In genomic region chr10:79321951-79322350, GRCh38 we compare ENCODE assay signal across 19 cellular contexts. TPM values are rescaled to one million over a fixed set of nuclear protein-coding genes. Genes with fewer than 3 reads are reported as not detected.
DNase-seq lines count a peak whose midpoint lies in the region; ATAC-seq and TF ChIP-seq lines count a peak whose summit lies in the region.
"Had no signal": no experiment of that assay in that cellular context is flagged by ENCODE, and none has a peak within 500 bp of the region (broad histone marks: within the 10 kb centered on the region; RNA-seq: fewer than 3 reads in every experiment).

No MANE protein-coding gene starts in this region.

- no peak overlapping the region for H4K91ac ChIP-seq in trophoblast cell (ENCODE audit: low read depth, low read length)

- H3K4me3 Mint-ChIP-seq in activated CD4-positive, alpha-beta T cell treated with anti-CD3 and anti-CD28 coated beads, Interleukin-2, amount 10 ng/mL, durations not matched to agents 24 days and 14 days, result no peak overlapping the region
- no peak overlapping the region for H3K4me3 Mint-ChIP-seq in HFFc6
- H3K4me3 Mint-ChIP-seq in activated T-helper 17 cell treated with anti-CD3 and anti-CD28 coated beads, Interleukin-2, amount 50 U/mL, for 72 hours, result peak overlapping the region; percentile 80
- H3K4me3 Mint-ChIP-seq: GM23338; nephron; stimulated activated naive B cell treated with anti-CD40 and anti-IgM and Interleukin-4, amounts not matched to agents 10 μg/mL and 1 μg/mL and 100 μg/mL, for 72 hours had no signal

- H3K27me3 ChIP-seq in trophoblast cell (ENCODE audit: insufficient read depth, low read length), result no peaks in the 10 kb centered on the region
- H3K27me3 ChIP-seq: breast epithelium, upper lobe of left lung had no signal

- H2BK5ac ChIP-seq in trophoblast cell (ENCODE audit: low read depth, low read length, poor library complexity), result no peak overlapping the region

- no peaks in the 10 kb centered on the region for H3K36me3 ChIP-seq in trophoblast cell (ENCODE audit: control insufficient read depth in 1 of 2, insufficient read depth in 2 of 2, low read length in 2 of 2)
- H3K36me3 ChIP-seq: breast epithelium, prostate gland, upper lobe of left lung had no signal

- no peak overlapping the region for H3K14ac ChIP-seq in trophoblast cell (ENCODE audit: low read length)

- H3K4me2 ChIP-seq in trophoblast cell (ENCODE audit: low read length), result no peak overlapping the region
- H3K4me2 ChIP-seq: GM23338 had no signal

- no peak overlapping the region for H2BK12ac ChIP-seq in trophoblast cell (ENCODE audit: low read length)

- H3K27ac Mint-ChIP-seq in activated CD4-positive, alpha-beta T cell treated with anti-CD3 and anti-CD28 coated beads, Interleukin-2, amount 10 ng/mL, durations not matched to agents 24 days and 14 days, result peak overlapping the region; percentile 98
- peak overlapping the region; percentile 94 for H3K27ac Mint-ChIP-seq in HFFc6
- peak overlapping the region; percentile 35 for H3K27ac Mint-ChIP-seq in activated T-helper 17 cell treated with anti-CD3 and anti-CD28 coated beads, Interleukin-2, amount 50 U/mL, for 72 hours
- H3K27ac Mint-ChIP-seq: GM23338; nephron; stimulated activated naive B cell treated with anti-CD40 and anti-IgM and Interleukin-4, amounts not matched to agents 10 μg/mL and 1 μg/mL and 100 μg/mL, for 72 hours had no signal

- peaks cover 14% of the 10 kb centered on the region for H3K36me3 Mint-ChIP-seq in activated CD4-positive, alpha-beta T cell treated with anti-CD3 and anti-CD28 coated beads, Interleukin-2, amount 10 ng/mL, durations not matched to agents 24 days and 14 days (ENCODE audit: low read depth)
- H3K36me3 Mint-ChIP-seq in HFFc6 (ENCODE audit: low read depth), result peaks cover 24% of the 10 kb centered on the region
- peaks cover 16% of the 10 kb centered on the region for H3K36me3 Mint-ChIP-seq in activated T-helper 17 cell treated with anti-CD3 and anti-CD28 coated beads, Interleukin-2, amount 50 U/mL, for 72 hours (ENCODE audit: low read depth)

- H3K4me1 ChIP-seq in trophoblast cell (ENCODE audit: control insufficient read depth in 1 of 2, insufficient read depth in 2 of 2, low read length in 2 of 2), result peaks cover 8 to 13% of the 10 kb centered on the region in 2 experiments
- H3K4me1 ChIP-seq: breast epithelium, prostate gland had no signal

- H4K12ac ChIP-seq in trophoblast cell (ENCODE audit: low read depth, low read length), result no peak overlapping the region

- H3K9me3 Mint-ChIP-seq in activated CD4-positive, alpha-beta T cell treated with anti-CD3 and anti-CD28 coated beads, Interleukin-2, amount 10 ng/mL, durations not matched to agents 24 days and 14 days, result peaks cover 13% of the 10 kb centered on the region
- H3K9me3 Mint-ChIP-seq in HFFc6, result peaks cover 18% of the 10 kb centered on the region
- H3K9me3 Mint-ChIP-seq in activated T-helper 17 cell treated with anti-CD3 and anti-CD28 coated beads, Interleukin-2, amount 50 U/mL, for 72 hours, result peaks cover 5% of the 10 kb centered on the region
- H3K9me3 Mint-ChIP-seq: nephron had no signal

- H3K27ac ChIP-seq in trophoblast cell (ENCODE audit: low read depth, low read length), result no peak overlapping the region
- H3K27ac ChIP-seq: prostate gland had no signal

- no peak for DNase-seq in activated CD4-positive, alpha-beta T cell treated with anti-CD3 and anti-CD28 coated beads, Interleukin-2, amount 10 ng/mL, durations not matched to agents 24 days and 14 days
- no peak for DNase-seq in activated CD4-positive, alpha-beta T cell treated with anti-CD3 and anti-CD28 coated beads for 1 hour
- DNase-seq in HFFc6 (no peak), trophoblast cell (peak; percentile 83 to 95), OCI-M1 (lab: John Stamatoyannopoulos, UW) (no peak), GM20000 (ENCODE audit: low spot score) (no peak)
- DNase-seq: activated naive CD4-positive, alpha-beta T cell treated with Interleukin-2 at 50 U/mL for 16 hours; dermis blood vessel endothelial cell; GDM1; KBM-7; NCI-H510A treated with DMSO at 0.1 percent for 48 hours; stimulated activated naive B cell treated with anti-CD40 and anti-IgM and Interleukin-4, amounts not matched to agents 10 μg/mL and 1 μg/mL and 100 μg/mL, for 72 hours; upper lobe of left lung had no signal

- H2AFZ ChIP-seq in trophoblast cell (ENCODE audit: insufficient read depth, low read length, poor library complexity), result no peak overlapping the region
- H2AFZ ChIP-seq: GM23338 had no signal

- intact Hi-C loops in activated CD4-positive, alpha-beta T cell treated with anti-CD3 and anti-CD28 coated beads, Interleukin-2, amount 10 ng/mL, durations not matched to agents 24 days and 14 days (cut with micrococcal nuclease), result loop anchor here (2.0 kb wide), 1 partner anchor 77 kb away; no protein-coding TSS in a partner anchor

- TF ChIP-seq CTCF in HFFc6 (IDR thresholded peaks at IDR 0.05), result no peak
- TF ChIP-seq CTCF in GM20000 (IDR thresholded peaks at IDR 0.05; ENCODE audit: extremely low read depth, missing control alignments), result no peak

- H3K4me3 ChIP-seq in trophoblast cell (ENCODE audit: low read depth, low read length), result no peak overlapping the region
- H3K4me3 ChIP-seq: breast epithelium, GM23338, prostate gland, upper lobe of left lung had no signal

- no peak overlapping the region for H3K9ac ChIP-seq in trophoblast cell (ENCODE audit: low read length)

- H3K23ac ChIP-seq in trophoblast cell (ENCODE audit: low read length), result no peak overlapping the region

- H3K27me3 Mint-ChIP-seq in activated CD4-positive, alpha-beta T cell treated with anti-CD3 and anti-CD28 coated beads, Interleukin-2, amount 10 ng/mL, durations not matched to agents 24 days and 14 days, result peaks cover 3% of the 10 kb centered on the region
- peaks cover 25% of the 10 kb centered on the region for H3K27me3 Mint-ChIP-seq in HFFc6 (ENCODE audit: insufficient read depth)
- no peaks in the 10 kb centered on the region for H3K27me3 Mint-ChIP-seq in activated T-helper 17 cell treated with anti-CD3 and anti-CD28 coated beads, Interleukin-2, amount 50 U/mL, for 72 hours
- H3K27me3 Mint-ChIP-seq: stimulated activated naive B cell treated with anti-CD40 and anti-IgM and Interleukin-4, amounts not matched to agents 10 μg/mL and 1 μg/mL and 100 μg/mL, for 72 hours had no signal

- no peak overlapping the region for H4K8ac ChIP-seq in trophoblast cell (ENCODE audit: low read depth, low read length)

- no peak for ATAC-seq in activated T-helper 17 cell treated with anti-CD3 and anti-CD28 coated beads, Interleukin-2, amount 50 U/mL, for 72 hours (replicated peaks)
- no peak for ATAC-seq in HG03439 (IDR thresholded peaks at IDR 0.05; ENCODE audit: unreplicated experiment)
- ATAC-seq: GM23338 had no signal

- H2BK120ac ChIP-seq in trophoblast cell (ENCODE audit: insufficient read depth, low read length, poor library complexity), result no peak overlapping the region

- H3K18ac ChIP-seq in trophoblast cell (ENCODE audit: low read length), result no peak overlapping the region

- H3K79me1 ChIP-seq in trophoblast cell (ENCODE audit: low read length), result no peaks in the 10 kb centered on the region

- H2AK5ac ChIP-seq in trophoblast cell (ENCODE audit: low read length), result no peak overlapping the region

- H3K9me3 ChIP-seq in trophoblast cell (ENCODE audit: insufficient read depth, low read depth, low read length), result no peaks in the 10 kb centered on the region
- H3K9me3 ChIP-seq: breast epithelium, prostate gland, upper lobe of left lung had no signal

- peaks cover 80% of the 10 kb centered on the region for H3K4me1 Mint-ChIP-seq in activated CD4-positive, alpha-beta T cell treated with anti-CD3 and anti-CD28 coated beads, Interleukin-2, amount 10 ng/mL, durations not matched to agents 24 days and 14 days
- peaks cover 73% of the 10 kb centered on the region for H3K4me1 Mint-ChIP-seq in HFFc6 (ENCODE audit: low read depth)
- H3K4me1 Mint-ChIP-seq in activated T-helper 17 cell treated with anti-CD3 and anti-CD28 coated beads, Interleukin-2, amount 50 U/mL, for 72 hours, result peaks cover 55% of the 10 kb centered on the region

- H3K79me2 ChIP-seq in trophoblast cell (ENCODE audit: control insufficient read depth, insufficient read depth, low read length, poor library complexity), result no peaks in the 10 kb centered on the region

- no peak overlapping the region for H3K4ac ChIP-seq in trophoblast cell (ENCODE audit: low read depth, low read length)

RNA-seq across cellular contexts. Expression of gene PPIF, which starts 25.3 kb away (rescaled TPM):
- total RNA-seq in activated CD4-positive, alpha-beta T cell treated with anti-CD3 and anti-CD28 coated beads, Interleukin-2, amount 10 ng/mL, durations not matched to agents 24 days and 14 days, result 157 and 161 TPM in 2 replicates
- 100 to 1,000 TPM in 3 of 6 experiments, 10 to 100 TPM in 3; 66.1 to 109 (median 98.9) TPM for total RNA-seq in HFFc6 (2021; fragmentation: NEBNext Ultra II Directional; extraction: Animal tissue kit (Norgen Biotek cat#: 25700))
- 100 to 1,000 TPM in 1 of 2 donors, 10 to 100 TPM in 1; 73.7 to 170 TPM for total RNA-seq in activated T-helper 17 cell treated with anti-CD3 and anti-CD28 coated beads, Interleukin-2, amount 50 U/mL, for 72 hours
- 46.4 and 48.2 TPM in 2 replicates for polyA plus RNA-seq in trophoblast cell (2013)

Comparison
In these comparisons a context has a peak if more than half of its experiments do, and no peak if none do; other contexts are left out.
1. DNase-seq: peak in trophoblast cell (2 of 2); none in activated CD4-positive, alpha-beta T cell treated with anti-CD3 and anti-CD28 coated beads, Interleukin-2, amount 10 ng/mL, durations not matched to agents 24 days and 14 days (single experiment), activated CD4-positive, alpha-beta T cell treated with anti-CD3 and anti-CD28 coated beads for 1 hour (single experiment), HFFc6 (single experiment), OCI-M1 (single experiment) and GM20000 (single experiment).
2. H3K27ac Mint-ChIP-seq: peak in every context shown above with its lines; median percentile 98 in activated CD4-positive, alpha-beta T cell treated with anti-CD3 and anti-CD28 coated beads, Interleukin-2, amount 10 ng/mL, durations not matched to agents 24 days and 14 days; 94 in HFFc6; 35 in activated T-helper 17 cell treated with anti-CD3 and anti-CD28 coated beads, Interleukin-2, amount 50 U/mL, for 72 hours.